ENCODE assay signal across 22 cellular contexts in genomic region chr1:91619881-91620280, GRCh38.
A peak's percentile ranks its signal among the peaks of the same experiment; 100 is the strongest.
DNase-seq lines count a peak whose midpoint lies in the region; FAIRE-seq and TF ChIP-seq lines count a peak whose summit lies in the region.
"Had no signal": no experiment of that assay in that cellular context is flagged by ENCODE, and none has a peak within 500 bp of the region (broad histone marks: within the 10 kb centered on the region; RNA-seq: fewer than 3 reads in every experiment).

No MANE protein-coding gene starts in this region.

- peaks cover 0 to 2% of the 10 kb centered on the region in 2 donors for H3K27me3 Mint-ChIP-seq in CD4-positive, alpha-beta memory T cell

- DNase-seq in Ammon's horn (ENCODE audit: low spot score) (peak; percentile 17), adipocyte (ENCODE audit: low read depth) (peak; percentile 42), inferior parietal cortex (ENCODE audit: extremely low spot score) (peak; percentile 11), GM19239 (ENCODE audit: insufficient read length, low spot score) (no peak), right atrium auricular region (ENCODE audit: low spot score) (no peak), hepatocyte (ENCODE audit: low spot score) (no peak)
- no peak for DNase-seq in CD4-positive, alpha-beta memory T cell
- DNase-seq: CD4-positive, CD25-positive, alpha-beta regulatory T cell; IMR-90; KG1; MG63; NCI-H1105 treated with DMSO at 0.1 percent for 48 hours; NCI-H146; NCI-H2029; NCI-H446 treated with DMSO at 0.1 percent for 48 hours; NCI-H526; NCI-H82; RPMI8226; SHP77 had no signal

- CTCF ChIA-PET in CD4-positive, alpha-beta memory T cell (lab: Charles Lee; ENCODE audit: partially characterized antibody) = interaction anchor here (0.6 kb wide), 1 partner anchor 73 kb away, joined by 3 read pairs; no protein-coding TSS in a partner anchor

- WGBS in hepatocyte (ENCODE audit: low lambda C conversion rate, missing lambda C conversion rate) = 86% methylated on average over 3 of the region's 3 CpGs

- POLR2A ChIA-PET in CD4-positive, alpha-beta memory T cell (lab: Charles Lee; ENCODE audit: partially characterized antibody) = interaction anchor here (1.0 kb wide), 1 partner anchor 10 kb away, joined by 3 read pairs; no protein-coding TSS in a partner anchor

- H3K4me1 ChIP-seq in adipocyte (ENCODE audit: control insufficient read depth, insufficient read depth, low read length) (peaks cover 22% of the 10 kb centered on the region), right atrium auricular region (peaks cover 0 to 13% of the 10 kb centered on the region in 2 donors), hepatocyte (ENCODE audit: insufficient read depth) (peaks cover 8% of the 10 kb centered on the region)
- H3K4me1 ChIP-seq in CD4-positive, alpha-beta memory T cell (ENCODE audit: insufficient read depth, low read length) = no peaks in the 10 kb centered on the region
- H3K4me1 ChIP-seq: BLaER1 had no signal

- no peak overlapping the region for H3K27ac ChIP-seq in CD4-positive, alpha-beta memory T cell (ENCODE audit: low read depth, low read length)
- H3K27ac ChIP-seq in right atrium auricular region (no peak overlapping the region), hepatocyte (no peak overlapping the region)
- H3K27ac ChIP-seq: BLaER1 had no signal

- no peak overlapping the region for H2AFZ ChIP-seq in hepatocyte

- H3K4me2 ChIP-seq in hepatocyte = no peak overlapping the region
- H3K4me2 ChIP-seq: BLaER1 had no signal

- H3K9ac ChIP-seq in adipocyte (ENCODE audit: low read length) = peak overlapping the region; percentile 22
- H3K9ac ChIP-seq: BLaER1 had no signal

- FAIRE-seq in GM19239 (lab: Jason Lieb, UNC) = no peak
- FAIRE-seq: D721Med, GM12891 had no signal

- no peaks in the 10 kb centered on the region for H3K36me3 Mint-ChIP-seq in CD4-positive, alpha-beta memory T cell
- H3K36me3 Mint-ChIP-seq: CD4-positive, CD25-positive, alpha-beta regulatory T cell had no signal

- no peaks in the 10 kb centered on the region for H3K79me2 ChIP-seq in hepatocyte

- no peak overlapping the region for H3K27ac Mint-ChIP-seq in CD4-positive, alpha-beta memory T cell
- H3K27ac Mint-ChIP-seq: CD4-positive, CD25-positive, alpha-beta regulatory T cell had no signal

- H3K4me3 ChIP-seq in adipocyte (ENCODE audit: low read length) (no peak overlapping the region), right atrium auricular region (no peak overlapping the region), hepatocyte (no peak overlapping the region)
- no peak overlapping the region for H3K4me3 ChIP-seq in CD4-positive, alpha-beta memory T cell (ENCODE audit: low read length in 2 of 2)
- H3K4me3 ChIP-seq: BLaER1, MG63 had no signal

- no peaks in the 10 kb centered on the region for H4K20me1 ChIP-seq in hepatocyte (ENCODE audit: insufficient read depth, poor library complexity, severe bottlenecking)
- H4K20me1 ChIP-seq: BLaER1 had no signal

- H3K9me3 Mint-ChIP-seq in CD4-positive, alpha-beta memory T cell = peaks cover 0 to 2% (median 0%) of the 10 kb centered on the region in 8 donors

- intact Hi-C loops in CD4-positive, alpha-beta memory T cell (cut with micrococcal nuclease) = no loop called here

- no peak for TF ChIP-seq CTCF in right atrium auricular region (IDR thresholded peaks at IDR 0.05)
- no peak for TF ChIP-seq CTCF in hepatocyte (IDR thresholded peaks at IDR 0.05; ENCODE audit: poor library complexity)

- no peaks in the 10 kb centered on the region for H3K9me2 ChIP-seq in hepatocyte (replicated peaks; ENCODE audit: insufficient read depth)

- H3K27me3 ChIP-seq in adipocyte (replicated peaks; ENCODE audit: control insufficient read depth, insufficient read depth, low read length) (no peaks in the 10 kb centered on the region), right atrium auricular region (no peaks in the 10 kb centered on the region), hepatocyte (no peaks in the 10 kb centered on the region)
- no peaks in the 10 kb centered on the region for H3K27me3 ChIP-seq in CD4-positive, alpha-beta memory T cell (ENCODE audit: insufficient read depth, low read length)
- H3K27me3 ChIP-seq: BLaER1, MG63 had no signal

- H3K4me1 Mint-ChIP-seq in CD4-positive, alpha-beta memory T cell = peaks cover 0 to 4% (median 0%) of the 10 kb centered on the region in 4 donors

- H3K4me3 Mint-ChIP-seq in CD4-positive, alpha-beta memory T cell = no peak overlapping the region
- H3K4me3 Mint-ChIP-seq: CD4-positive, CD25-positive, alpha-beta regulatory T cell had no signal

- no peaks in the 10 kb centered on the region for H3K9me3 ChIP-seq in adipocyte (ENCODE audit: control insufficient read depth, low read length)
- no peaks in the 10 kb centered on the region for H3K9me3 ChIP-seq in CD4-positive, alpha-beta memory T cell (ENCODE audit: control insufficient read depth in 1 of 2, low read length in 2 of 2)
- no peaks in the 10 kb centered on the region for H3K9me3 ChIP-seq in right atrium auricular region
- H3K9me3 ChIP-seq in hepatocyte (ENCODE audit: low read depth) = no peaks in the 10 kb centered on the region
- H3K9me3 ChIP-seq: BLaER1, MG63 had no signal

- H3K36me3 ChIP-seq in adipocyte (ENCODE audit: control insufficient read depth, insufficient read depth, low read length, severe bottlenecking) (no peaks in the 10 kb centered on the region), right atrium auricular region (no peaks in the 10 kb centered on the region), hepatocyte (replicated peaks; ENCODE audit: insufficient read depth, low read depth) (no peaks in the 10 kb centered on the region)
- no peaks in the 10 kb centered on the region for H3K36me3 ChIP-seq in CD4-positive, alpha-beta memory T cell (ENCODE audit: insufficient read depth, low read length)
- H3K36me3 ChIP-seq: BLaER1, MG63 had no signal

Comparison
In these comparisons a context has a peak if more than half of its experiments do, and no peak if none do; other contexts are left out.
1. DNase-seq: peak in Ammon's horn (single experiment), adipocyte (single experiment) and inferior parietal cortex (single experiment); none in GM19239 (single experiment), CD4-positive, alpha-beta memory T cell (0 of 5), right atrium auricular region (single experiment) and hepatocyte (single experiment).